ENCODE assay signal across 18 cellular contexts in the genomic region with DNA sequence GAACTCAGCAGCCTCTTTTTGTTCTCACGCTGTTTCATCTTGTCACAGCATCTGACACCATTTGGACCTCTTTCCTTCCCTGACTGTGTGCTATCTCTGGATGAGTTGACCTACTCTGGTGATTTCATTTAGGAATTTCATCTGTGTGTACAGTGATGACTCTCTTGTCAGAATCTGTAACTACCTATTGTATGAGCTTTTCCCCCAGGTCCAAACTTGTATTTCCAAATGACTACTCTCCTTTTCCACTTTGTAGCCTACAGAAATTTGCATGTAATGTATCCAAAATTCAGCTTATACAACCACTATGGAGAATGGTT. TPM values are rescaled to one million over a fixed set of nuclear protein-coding genes. Genes with fewer than 3 reads are reported as not detected.
DNase-seq lines count a peak whose midpoint lies in the region; ATAC-seq and TF ChIP-seq lines count a peak whose summit lies in the region.
"Had no signal": no experiment of that assay in that cellular context is flagged by ENCODE, and none has a peak within 500 bp of the region (broad histone marks: within the 10 kb centered on the region; RNA-seq: fewer than 3 reads in every experiment).

No MANE protein-coding gene starts in this region.

- peak overlapping the region; percentile 39; the same call in 1 of the 2 replicates for H3K9ac ChIP-seq in IMR-90 (ENCODE audit: low read depth, low read length)
- H3K9ac ChIP-seq in neuronal stem cell (ENCODE audit: low read depth, low read length, poor library complexity), result no peak overlapping the region

- peak overlapping the region; percentile 87; the same call in 2 of the 3 replicates for H2BK15ac ChIP-seq in IMR-90 (ENCODE audit: low read depth, low read length)
- H2BK15ac ChIP-seq in neuronal stem cell (ENCODE audit: low read length), result no peak overlapping the region

- no TSS peak for BruUV-seq in IMR-90 (replicated peaks; lab: Mats Ljungman, UMichigan)

- H3K9me1 ChIP-seq in IMR-90 (ENCODE audit: insufficient read depth, low read length), result peaks cover 24% of the 10 kb centered on the region

- no peak overlapping the region for H2BK12ac ChIP-seq in neuronal stem cell (ENCODE audit: low read length)

- H3K4me1 ChIP-seq in IMR-90 (ENCODE audit: control insufficient read depth, insufficient read depth, low read length) (peaks cover 30% of the 10 kb centered on the region), neuronal stem cell (ENCODE audit: control insufficient read depth in 2 of 2, insufficient read depth in 1 of 2, low read depth in 1 of 2, low read length in 2 of 2) (peaks cover 25 to 35% of the 10 kb centered on the region in 2 donors)
- no peaks in the 10 kb centered on the region for H3K4me1 ChIP-seq in naive thymus-derived CD4-positive, alpha-beta T cell (ENCODE audit: control insufficient read depth in 2 of 2, insufficient read depth in 2 of 2, low read length in 2 of 2)
- H3K4me1 ChIP-seq: HAP-1 had no signal

- H3K23ac ChIP-seq in IMR-90 (ENCODE audit: low read depth, low read length), result peak overlapping the region; percentile 92
- no peak overlapping the region for H3K23ac ChIP-seq in neuronal stem cell (ENCODE audit: low read depth, low read length, poor library complexity)

- no peaks in the 10 kb centered on the region for H3K9me3 ChIP-seq in IMR-90 (ENCODE audit: control insufficient read depth, insufficient read depth, low read length)
- no peaks in the 10 kb centered on the region for H3K9me3 ChIP-seq in neuronal stem cell (replicated peaks in 1 of 2; ENCODE audit: control insufficient read depth in 2 of 2, insufficient read depth in 1 of 2, low read depth in 1 of 2, low read length in 2 of 2)
- H3K9me3 ChIP-seq in naive thymus-derived CD4-positive, alpha-beta T cell (ENCODE audit: control insufficient read depth in 2 of 3, low read length in 3 of 3), result no peaks in the 10 kb centered on the region
- H3K9me3 ChIP-seq: HAP-1, SJSA1 had no signal

- peak overlapping the region; percentile 94; the same call in 1 of the 2 replicates for H2AK5ac ChIP-seq in IMR-90 (ENCODE audit: low read depth, low read length)
- H2AK5ac ChIP-seq in neuronal stem cell (ENCODE audit: low read depth, low read length), result no peak overlapping the region

- peaks cover 28% of the 10 kb centered on the region for H3K4me1 Mint-ChIP-seq in type B pancreatic cell (ENCODE audit: unreplicated experiment)
- no peaks in the 10 kb centered on the region for H3K4me1 Mint-ChIP-seq in naive thymus-derived CD4-positive, alpha-beta T cell

- no peak overlapping the region for H3K4me3 ChIP-seq in IMR-90 (ENCODE audit: insufficient read depth, low read depth, low read length)
- H3K4me3 ChIP-seq in neuronal stem cell (ENCODE audit: low read length in 2 of 2), result no peak overlapping the region
- H3K4me3 ChIP-seq in naive thymus-derived CD4-positive, alpha-beta T cell (ENCODE audit: low read length), result no peak overlapping the region
- H3K4me3 ChIP-seq: HAP-1, K562, SJSA1 had no signal

- POLR2A ChIA-PET in IMR-90 (lab: Charles Lee; ENCODE audit: unreplicated experiment), result no interaction called here
- POLR2A ChIA-PET in naive thymus-derived CD4-positive, alpha-beta T cell (lab: Charles Lee), result no interaction called here

- TF ChIP-seq POLR2A in IMR-90 (IDR thresholded peaks at IDR 0.05; ENCODE audit: low read depth, low read length), result no peak

- no peak overlapping the region for H2AK9ac ChIP-seq in IMR-90 (replicated peaks; ENCODE audit: low read depth, low read length, poor library complexity)

- TF ChIP-seq CTCF in IMR-90 (conservative IDR thresholded peaks at IDR 0.05; ENCODE audit: low read depth, low read length) (no peak), type B pancreatic cell (conservative IDR thresholded peaks at IDR 0.05) (no peak)

- H4K91ac ChIP-seq in IMR-90 (ENCODE audit: insufficient read depth, low read depth, low read length) (peak overlapping the region; percentile 81), neuronal stem cell (ENCODE audit: low read depth, low read length, poor library complexity) (no peak overlapping the region)

- peak overlapping the region; percentile 92 for H3K27ac Mint-ChIP-seq in type B pancreatic cell
- H3K27ac Mint-ChIP-seq in naive thymus-derived CD4-positive, alpha-beta T cell, result no peak overlapping the region

- no CpG with 5 or more reads among the region's 1 CpG for WGBS in IMR-90 (ENCODE audit: extremely low coverage in 2 of 2, insufficient read length in 1 of 2), 2 experiments
- no CpG with 5 or more reads among the region's 1 CpG for WGBS in neuronal stem cell (ENCODE audit: extremely low coverage in 2 of 2, insufficient read length in 2 of 2, insufficient replicate concordance in 1 of 2), 2 donors

- H4K8ac ChIP-seq in IMR-90 (ENCODE audit: low read depth in 2 of 2, low read length in 2 of 2) (peak overlapping the region; percentile 17 to 82; a peak in 2 of 4 replicates), neuronal stem cell (ENCODE audit: low read depth, low read length) (no peak overlapping the region)

- H3K36me3 ChIP-seq in IMR-90 (ENCODE audit: control insufficient read depth, insufficient read depth, low read length) (0 out of 2 replicates have a peak, but pooled peaks cover 1% of the 10 kb centered on the region), neuronal stem cell (replicated peaks in 1 of 2; ENCODE audit: control insufficient read depth in 2 of 2, insufficient read depth in 2 of 2, low read length in 2 of 2) (peaks cover 0 to 5% of the 10 kb centered on the region in 2 donors)
- no peaks in the 10 kb centered on the region for H3K36me3 ChIP-seq in naive thymus-derived CD4-positive, alpha-beta T cell (ENCODE audit: control insufficient read depth in 2 of 3, insufficient read depth in 3 of 3, low read length in 3 of 3)
- H3K36me3 ChIP-seq: HAP-1, SJSA1 had no signal

- H2BK120ac ChIP-seq in IMR-90 (ENCODE audit: low read depth, low read length) (peak overlapping the region; percentile 75), neuronal stem cell (ENCODE audit: low read depth, low read length) (no peak overlapping the region)

- peak overlapping the region; percentile 69; the same call in 1 of the 2 replicates for H2BK20ac ChIP-seq in IMR-90 (ENCODE audit: low read depth, low read length)

- H3K4ac ChIP-seq in IMR-90 (ENCODE audit: low read depth, low read length) (peak overlapping the region; percentile 80), neuronal stem cell (ENCODE audit: low read length) (no peak overlapping the region)

- H2AFZ ChIP-seq in IMR-90 (replicated peaks; ENCODE audit: low read length, poor library complexity), result peak overlapping the region; percentile 62
- H2AFZ ChIP-seq in neuronal stem cell (ENCODE audit: low read length), result no peak overlapping the region

- H3K79me1 ChIP-seq in IMR-90 (ENCODE audit: low read depth in 1 of 2, low read length in 2 of 2) (peaks cover 23 to 77% of the 10 kb centered on the region in 2 experiments), neuronal stem cell (ENCODE audit: low read depth, low read length) (no peaks in the 10 kb centered on the region)

- no peak for TF ChIP-seq RAD21 in IMR-90 (IDR thresholded peaks at IDR 0.05; ENCODE audit: low read length)

- no peak for DNase-seq in IMR-90
- DNase-seq in epithelial cell of prostate (ENCODE audit: low read depth, low spot score), result no peak
- no peak for DNase-seq in neuronal stem cell (ENCODE audit: low spot score)
- no peak for DNase-seq in type B pancreatic cell (ENCODE audit: extremely low spot score, unreplicated experiment)
- DNase-seq in naive thymus-derived CD4-positive, alpha-beta T cell, result no peak
- no peak for DNase-seq in NCI-H446 (lab: John Stamatoyannopoulos, UW)
- DNase-seq: EL, NCI-H1417 treated with DMSO at 0.1 percent for 48 hours, NCI-H1930, NCI-H2171, NCI-H510A treated with DMSO at 0.1 percent for 48 hours, NCI-H82, PC-3 had no signal

- peak overlapping the region; percentile 66 for H4K5ac ChIP-seq in IMR-90 (ENCODE audit: low read depth, low read length)

- H3K27me3 ChIP-seq in IMR-90 (ENCODE audit: control insufficient read depth, insufficient read depth, low read length) (no peaks in the 10 kb centered on the region), neuronal stem cell (ENCODE audit: control insufficient read depth in 3 of 3, insufficient read depth in 3 of 3, low read depth in 1 of 3, low read length in 3 of 3) (no peaks in the 10 kb centered on the region)
- H3K27me3 ChIP-seq in naive thymus-derived CD4-positive, alpha-beta T cell (ENCODE audit: control insufficient read depth in 2 of 2, insufficient read depth in 2 of 2, low read length in 2 of 2), result no peaks in the 10 kb centered on the region
- H3K27me3 ChIP-seq: SJSA1 had no signal

- H3K4me3 Mint-ChIP-seq in type B pancreatic cell, result no peak overlapping the region
- no peak overlapping the region for H3K4me3 Mint-ChIP-seq in naive thymus-derived CD4-positive, alpha-beta T cell

- H3K4me2 ChIP-seq in IMR-90 (ENCODE audit: low read depth, low read length), result peak overlapping the region; percentile 21; the same call in 1 of the 2 replicates
- no peak overlapping the region for H3K4me2 ChIP-seq in neuronal stem cell (ENCODE audit: insufficient read depth, low read length, poor library complexity, severe bottlenecking)

- H4K20me1 ChIP-seq in IMR-90 (ENCODE audit: insufficient read depth, low read length), result peaks cover 10% of the 10 kb centered on the region

- H2BK5ac ChIP-seq in IMR-90 (ENCODE audit: low read depth, low read length, poor library complexity, severe bottlenecking) (peak overlapping the region; percentile 90), neuronal stem cell (ENCODE audit: low read length) (no peak overlapping the region)

- dilution Hi-C loops in IMR-90 (cut with HindIII; ENCODE audit: low sequenced_read_pairs, unreplicated experiment), result no loop called here

- H3K9me3 Mint-ChIP-seq in type B pancreatic cell, result no peaks in the 10 kb centered on the region
- H3K9me3 Mint-ChIP-seq in naive thymus-derived CD4-positive, alpha-beta T cell, result no peaks in the 10 kb centered on the region

- H3K36me3 Mint-ChIP-seq in type B pancreatic cell, result no peaks in the 10 kb centered on the region
- peaks cover 0 to 3% (median 0%) of the 10 kb centered on the region in 5 donors for H3K36me3 Mint-ChIP-seq in naive thymus-derived CD4-positive, alpha-beta T cell

- ATAC-seq in IMR-90 (ENCODE audit: low read depth) (no peak), GM18519 (IDR thresholded peaks at IDR 0.05; ENCODE audit: low FRiP score, unreplicated experiment) (no peak), HG02938 (IDR thresholded peaks at IDR 0.05; ENCODE audit: unreplicated experiment) (no peak)
- no peak for ATAC-seq in naive thymus-derived CD4-positive, alpha-beta T cell
- ATAC-seq: K562, PC-3 had no signal

- H3K27ac ChIP-seq in IMR-90 (ENCODE audit: insufficient read depth, low read length) (peak overlapping the region; percentile 68; the same call in 1 of the 2 replicates), epithelial cell of prostate (peak overlapping the region; percentile 60), neuronal stem cell (replicated peaks; ENCODE audit: low read length) (peak overlapping the region; percentile 18)
- no peak overlapping the region for H3K27ac ChIP-seq in naive thymus-derived CD4-positive, alpha-beta T cell (ENCODE audit: low read depth, low read length)
- H3K27ac ChIP-seq: SJSA1 had no signal

- no peaks in the 10 kb centered on the region for H3K27me3 Mint-ChIP-seq in type B pancreatic cell
- peaks cover 4 to 40% (median 9%) of the 10 kb centered on the region in 5 donors for H3K27me3 Mint-ChIP-seq in naive thymus-derived CD4-positive, alpha-beta T cell

- in situ Hi-C loops in IMR-90 (cut with MboI; ENCODE audit: low sequenced_read_pairs), result no loop called here

- peak overlapping the region; percentile 74 for H3K18ac ChIP-seq in IMR-90 (ENCODE audit: low read depth, low read length)
- no peak overlapping the region for H3K18ac ChIP-seq in neuronal stem cell (ENCODE audit: low read length)

- H3K56ac ChIP-seq in IMR-90 (ENCODE audit: extremely low read depth, insufficient read depth, low read length), result no peak overlapping the region

- H3K14ac ChIP-seq in IMR-90 (replicated peaks; ENCODE audit: low read depth, low read length) (peak overlapping the region; percentile 85), neuronal stem cell (ENCODE audit: low read length) (no peak overlapping the region)

- intact Hi-C loops in IMR-90 (cut with micrococcal nuclease), result no loop called here
- intact Hi-C loops in naive thymus-derived CD4-positive, alpha-beta T cell (cut with micrococcal nuclease), result no loop called here

- CTCF ChIA-PET in IMR-90 (lab: Yijun Ruan, JAX), result no interaction called here
- CTCF ChIA-PET in naive thymus-derived CD4-positive, alpha-beta T cell (lab: Charles Lee), result interaction anchor here (1.1 kb wide), 1 partner anchor 43 kb away, joined by 3 read pairs; no protein-coding TSS in a partner anchor

RNA-seq across cellular contexts. Expression of a gene that starts 58.9 kb away (rescaled TPM):
- total RNA-seq in IMR-90 (2012; rRNA removed) (368 and 369 TPM in 2 replicates), type B pancreatic cell (ENCODE audit: low replicate concordance) (160 and 201 TPM in 2 replicates)
- polyA plus RNA-seq in IMR-90 (2012; rRNA removed), result 56.3 and 67.6 TPM in 2 replicates
- 24.9 and 28.6 TPM in 2 replicates for polyA plus RNA-seq in IMR-90 (2012; cell fraction: cytosol; rRNA removed)
- polyA plus RNA-seq in IMR-90 (2012; cell fraction: nucleus; rRNA removed; ENCODE audit: low replicate concordance), result 141 and 243 TPM in 2 replicates
- polyA plus RNA-seq in neuronal stem cell (2013, experiment 1 of 2), result 51.9 TPM
- 52.8 TPM for polyA plus RNA-seq in neuronal stem cell (2013, experiment 2 of 2)
- total RNA-seq in naive thymus-derived CD4-positive, alpha-beta T cell, result 100 to 1,000 TPM; 282 to 409 (median 335) TPM
- polyA plus RNA-seq in naive thymus-derived CD4-positive, alpha-beta T cell, result 10 to 100 TPM; 21.2 to 90.3 TPM
